In the genomic region with DNA sequence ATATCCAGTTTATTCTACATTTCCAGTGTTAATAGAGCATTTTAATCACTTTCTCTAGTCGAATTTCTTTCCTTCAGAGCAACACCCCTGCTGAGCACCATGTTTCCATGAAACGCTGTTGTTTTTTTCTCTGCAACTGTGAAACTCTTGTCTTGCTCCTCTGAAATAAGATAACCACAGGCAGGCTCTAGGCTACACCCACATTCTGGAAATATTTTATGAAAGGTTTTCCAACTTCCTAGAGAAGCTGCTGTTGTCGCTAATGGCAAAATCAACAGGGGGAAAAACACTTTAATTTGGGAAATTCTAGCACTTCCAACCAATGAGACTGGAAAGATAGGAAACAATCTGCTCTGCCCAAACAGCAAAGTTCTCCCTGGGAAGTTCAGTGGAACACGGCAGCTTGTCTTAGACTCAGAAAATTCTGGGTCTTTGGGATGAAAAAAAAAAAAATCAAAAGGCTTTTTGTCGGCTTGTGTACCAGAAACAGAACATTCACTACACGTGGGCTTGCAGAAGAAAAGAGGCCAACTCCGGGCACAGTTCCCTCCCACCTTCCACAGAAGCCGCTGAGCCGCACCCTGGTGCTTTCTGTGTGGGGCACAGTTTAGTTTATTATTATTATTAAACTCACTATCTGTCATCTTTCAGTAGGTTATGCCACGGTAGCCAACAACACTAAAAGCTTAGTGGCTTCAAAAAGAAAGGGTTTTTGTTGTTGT, we compare ENCODE assay signal across 19 cellular contexts.
DNase-seq lines count a peak whose midpoint lies in the region; ATAC-seq, FAIRE-seq and TF ChIP-seq lines count a peak whose summit lies in the region.
"Had no signal": no experiment of that assay in that cellular context is flagged by ENCODE, and none has a peak within 500 bp of the region (broad histone marks: within the 10 kb centered on the region; RNA-seq: fewer than 3 reads in every experiment).

No MANE protein-coding gene starts in this region.

- no peak overlapping the region for H2BK120ac ChIP-seq in neuronal stem cell (ENCODE audit: low read depth, low read length)

- no peak overlapping the region for H2AK5ac ChIP-seq in neuronal stem cell (ENCODE audit: low read depth, low read length)

- no peak overlapping the region for H2BK12ac ChIP-seq in neuronal stem cell (ENCODE audit: low read length)

- H2BK15ac ChIP-seq in neuronal stem cell (ENCODE audit: low read length) = no peak overlapping the region

- no peak for TF ChIP-seq RAD21 in A549 (conservative IDR thresholded peaks at IDR 0.05 in 1 of 2, IDR thresholded peaks at IDR 0.05 in 1 of 2)

- H3K9me2 ChIP-seq in hepatocyte (replicated peaks; ENCODE audit: insufficient read depth) = no peaks in the 10 kb centered on the region

- H3K27ac ChIP-seq in A549 (no peak overlapping the region), angular gyrus (ENCODE audit: low read depth, low read length) (peak overlapping the region; percentile 50), hepatocyte (no peak overlapping the region), neuronal stem cell (replicated peaks; ENCODE audit: low read length) (no peak overlapping the region)
- H3K27ac ChIP-seq: 22Rv1 had no signal

- no peak for TF ChIP-seq EP300 in A549 (IDR thresholded peaks at IDR 0.05)

- H3K36me3 ChIP-seq in hepatocyte (replicated peaks; ENCODE audit: insufficient read depth, low read depth) = no peaks in the 10 kb centered on the region
- H3K36me3 ChIP-seq in neuronal stem cell (replicated peaks in 1 of 2; ENCODE audit: control insufficient read depth in 2 of 2, insufficient read depth in 2 of 2, low read length in 2 of 2) = no peaks in the 10 kb centered on the region

- intact Hi-C loops in lower leg skin (cut with DNase I; ENCODE audit: low total_unique reads) = no loop called here

- no peaks in the 10 kb centered on the region for H4K20me1 ChIP-seq in hepatocyte (ENCODE audit: insufficient read depth, poor library complexity, severe bottlenecking)

- peaks cover 3% of the 10 kb centered on the region for H3K27me3 Mint-ChIP-seq in chondrocyte (ENCODE audit: low read depth)

- H3K18ac ChIP-seq in neuronal stem cell (ENCODE audit: low read length) = no peak overlapping the region

- WGBS in A549 (ENCODE audit: missing lambda C conversion rate) = 11% methylated on average over 10 of the region's 10 CpGs
- 63% methylated on average over 10 of the region's 10 CpGs for WGBS in hepatocyte (ENCODE audit: low lambda C conversion rate, missing lambda C conversion rate)
- no CpG with 5 or more reads among the region's 10 CpGs for whole genome bisulfite sequencing in neuronal stem cell (ENCODE audit: extremely low coverage in 2 of 2, insufficient read length in 2 of 2, insufficient replicate concordance in 1 of 2), 2 donors
- 30 to 36% methylated on average over 10 of the region's 10 CpGs for WGBS in lower leg skin, 2 donors

- no peak for TF ChIP-seq CTCF in A549 (IDR thresholded peaks at IDR 0.05)
- no peak for TF ChIP-seq CTCF in hepatocyte (IDR thresholded peaks at IDR 0.05; ENCODE audit: poor library complexity)
- TF ChIP-seq CTCF in chondrocyte (IDR thresholded peaks at IDR 0.05) = no peak
- TF ChIP-seq CTCF in lower leg skin (IDR thresholded peaks at IDR 0.05) = no peak

- no peak overlapping the region for H3K14ac ChIP-seq in neuronal stem cell (ENCODE audit: low read length)

- no peak overlapping the region for H3K4ac ChIP-seq in neuronal stem cell (ENCODE audit: low read length)

- H3K9ac ChIP-seq in neuronal stem cell (ENCODE audit: low read depth, low read length, poor library complexity) = no peak overlapping the region

- CTCF ChIA-PET in A549 (lab: Yijun Ruan, JAX) = no interaction called here

- POLR2A ChIA-PET in A549 (lab: Yijun Ruan, JAX) = no interaction called here

- H3K9me3 ChIP-seq in A549 = no peaks in the 10 kb centered on the region
- H3K9me3 ChIP-seq in hepatocyte (ENCODE audit: low read depth) = no peaks in the 10 kb centered on the region
- H3K9me3 ChIP-seq in neuronal stem cell (replicated peaks in 1 of 2; ENCODE audit: control insufficient read depth in 2 of 2, insufficient read depth in 1 of 2, low read depth in 1 of 2, low read length in 2 of 2) = no peaks in the 10 kb centered on the region

- no peak overlapping the region for H3K4me3 Mint-ChIP-seq in chondrocyte (ENCODE audit: unreplicated experiment)
- H3K4me3 Mint-ChIP-seq: CD14-positive monocyte had no signal

- ATAC-seq in A549 = peak in 1 of 2 experiments; percentile 15; a peak in 1 of 6 replicates
- ATAC-seq in GM19463 (IDR thresholded peaks at IDR 0.05; ENCODE audit: unreplicated experiment) = no peak

- no peak for FAIRE-seq in A549 (lab: Jason Lieb, UNC)
- FAIRE-seq: GM12891, H54 had no signal

- H3K4me1 ChIP-seq in A549 = no peaks in the 10 kb centered on the region
- no peaks in the 10 kb centered on the region for H3K4me1 ChIP-seq in hepatocyte (ENCODE audit: insufficient read depth)
- H3K4me1 ChIP-seq in neuronal stem cell (ENCODE audit: control insufficient read depth in 2 of 2, insufficient read depth in 1 of 2, low read depth in 1 of 2, low read length in 2 of 2) = peaks cover 6 to 10% of the 10 kb centered on the region in 2 donors

- peaks cover 17% of the 10 kb centered on the region for H3K4me1 Mint-ChIP-seq in chondrocyte (ENCODE audit: low read depth)
- H3K4me1 Mint-ChIP-seq: CD14-positive monocyte had no signal

- no peak overlapping the region for H2BK5ac ChIP-seq in neuronal stem cell (ENCODE audit: low read length)

- no peak overlapping the region for H3K4me3 ChIP-seq in A549
- no peak overlapping the region for H3K4me3 ChIP-seq in hepatocyte
- H3K4me3 ChIP-seq in neuronal stem cell (ENCODE audit: low read length in 2 of 2) = no peak overlapping the region
- no peak overlapping the region for H3K4me3 ChIP-seq in lower leg skin (ENCODE audit: low read depth, poor library complexity, severe bottlenecking)

- no peaks in the 10 kb centered on the region for H3K79me1 ChIP-seq in neuronal stem cell (ENCODE audit: low read depth, low read length)

- H3K36me3 Mint-ChIP-seq in chondrocyte (ENCODE audit: low read depth) = no peaks in the 10 kb centered on the region
- H3K36me3 Mint-ChIP-seq: CD14-positive monocyte had no signal

- H4K8ac ChIP-seq in neuronal stem cell (ENCODE audit: low read depth, low read length) = no peak overlapping the region

- no peak overlapping the region for H3K23ac ChIP-seq in neuronal stem cell (ENCODE audit: low read depth, low read length, poor library complexity)

- H3K4me2 ChIP-seq in A549 = peak overlapping the region; percentile 37; the same call in 1 of the 3 replicates
- peak overlapping the region; percentile 48 for H3K4me2 ChIP-seq in hepatocyte
- H3K4me2 ChIP-seq in neuronal stem cell (ENCODE audit: insufficient read depth, low read length, poor library complexity, severe bottlenecking) = no peak overlapping the region

- TF ChIP-seq POLR2A in A549 (IDR thresholded peaks at IDR 0.05; ENCODE audit: low read length) = no peak
- no peak for TF ChIP-seq POLR2A in lower leg skin (IDR thresholded peaks at IDR 0.05)

- H3K27me3 ChIP-seq in hepatocyte (no peaks in the 10 kb centered on the region), neuronal stem cell (ENCODE audit: control insufficient read depth in 3 of 3, insufficient read depth in 3 of 3, low read depth in 1 of 3, low read length in 3 of 3) (no peaks in the 10 kb centered on the region)

- peak overlapping the region; percentile 1 for H2AFZ ChIP-seq in hepatocyte
- peak overlapping the region; percentile 67 for H2AFZ ChIP-seq in neuronal stem cell (ENCODE audit: low read length)

- DNase-seq in A549 (ENCODE audit: low read depth in 1 of 2, low spot score in 1 of 2) (no peak), hepatocyte (ENCODE audit: low spot score) (no peak), neuronal stem cell (ENCODE audit: low spot score) (no peak), SHP77 treated with DMSO at 0.1 percent for 48 hours (lab: John Stamatoyannopoulos, UW) (no peak), chondrocyte (ENCODE audit: low spot score) (no peak), lower leg skin (ENCODE audit: low spot score in 2 of 2) (no peak)
- DNase-seq: COR-L47, DMS53, IMR-90, Kasumi-1, NCI-H187 treated with DMSO at 0.1 percent for 48 hours, NCI-H510A treated with DMSO at 0.1 percent for 48 hours, SHP77 had no signal

- no peaks in the 10 kb centered on the region for H3K79me2 ChIP-seq in hepatocyte

- H4K91ac ChIP-seq in neuronal stem cell (ENCODE audit: low read depth, low read length, poor library complexity) = no peak overlapping the region

- H3K27ac Mint-ChIP-seq in chondrocyte (ENCODE audit: unreplicated experiment) = no peak overlapping the region
- H3K27ac Mint-ChIP-seq: CD14-positive monocyte had no signal

- no peaks in the 10 kb centered on the region for H3K9me3 Mint-ChIP-seq in chondrocyte (ENCODE audit: low read depth)

TF ChIP-seq in A549, 52 proteins besides CTCF, POLR2A, EP300 and RAD21:
- TF ChIP-seq CBX8 (IDR thresholded peaks at IDR 0.05) (peak; percentile 24; the same call in 1 of the 2 replicates), PHF8 (IDR thresholded peaks at IDR 0.05; ENCODE audit: borderline replicate concordance, low read depth) (no peak), ZC3H11A (IDR thresholded peaks at IDR 0.05) (no peak)
